Comparison of ENCODE assay signal across 8 cellular contexts in the genomic region with DNA sequence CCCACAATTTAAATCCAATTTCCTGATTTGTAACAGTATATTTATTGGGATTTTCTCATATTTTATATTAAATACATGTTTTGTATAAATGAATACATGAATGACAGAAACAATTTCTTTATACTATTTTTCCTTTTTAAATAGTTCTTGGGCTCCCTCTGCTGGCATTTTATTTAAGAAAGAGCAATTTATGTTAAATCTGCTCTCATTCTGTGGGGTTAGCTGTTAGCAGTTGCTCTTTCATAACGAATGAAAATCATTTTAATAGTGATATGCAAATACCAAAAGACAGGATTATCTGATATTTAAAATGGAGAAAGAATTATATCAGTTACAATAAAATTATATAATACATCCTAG.
DNase-seq lines count a peak whose midpoint lies in the region; ATAC-seq lines count a peak whose summit lies in the region.

No MANE protein-coding gene starts in this region.

- ATAC-seq in esophagus mucosa, result no peak
- no peak for ATAC-seq in HG03159 (IDR thresholded peaks at IDR 0.05; ENCODE audit: unreplicated experiment)

- peak; percentile 23 for DNase-seq in EL
- DNase-seq in NCI-H1048 (lab: John Stamatoyannopoulos, UW), result peak; percentile 25
- DNase-seq in amniotic stem cell (lab: John Stamatoyannopoulos, UW), result peak; percentile 6
- DNase-seq in medulla oblongata (ENCODE audit: extremely low spot score), result peak; percentile 69
- DNase-seq in GM19238 (ENCODE audit: insufficient read length, low spot score), result no peak
- no peak for DNase-seq in 8988T

Comparison
In these comparisons a context has a peak if more than half of its experiments do, and no peak if none do; other contexts are left out.
1. DNase-seq: peak in EL (single experiment), NCI-H1048 (single experiment), amniotic stem cell (single experiment) and medulla oblongata (single experiment); none in GM19238 (single experiment) and 8988T (single experiment).